Comparison of ENCODE assay signal across 8 cellular contexts in the genomic region with DNA sequence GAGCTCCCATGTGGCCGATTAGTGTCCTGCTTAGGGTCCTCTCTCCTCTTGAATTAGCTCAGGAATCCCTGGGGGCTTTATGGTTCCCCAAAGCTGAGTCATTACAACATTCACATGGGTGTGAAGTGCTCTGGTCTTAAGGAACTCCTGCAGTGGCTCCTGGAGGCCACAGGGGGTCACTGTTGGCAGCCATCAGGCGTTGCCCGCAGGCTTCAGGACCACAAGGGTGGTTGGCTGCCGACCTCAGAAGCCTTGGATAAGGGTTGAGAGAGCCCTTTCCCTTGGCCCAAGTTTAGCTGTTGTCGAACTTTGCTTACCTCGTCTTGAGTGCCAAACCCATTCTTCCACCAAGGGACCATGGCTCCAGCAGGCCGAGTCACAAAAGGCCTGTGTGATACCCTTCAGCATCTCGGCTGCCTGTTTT.
DNase-seq lines count a peak whose midpoint lies in the region; ATAC-seq, FAIRE-seq and TF ChIP-seq lines count a peak whose summit lies in the region.

No MANE protein-coding gene starts in this region.

- no peaks in the 10 kb centered on the region for H3K27me3 ChIP-seq in endothelial cell of umbilical vein (ENCODE audit: control insufficient read depth in 2 of 2, insufficient read depth in 2 of 2, low read length in 2 of 2)

- ATAC-seq in GM21717 (IDR thresholded peaks at IDR 0.05; ENCODE audit: unreplicated experiment) (peak; percentile 45), T-helper 17 cell (peak; percentile 58), mucosa of descending colon (peak; percentile 83)

- peak; percentile 58 for DNase-seq in SIG-M5 treated with dmso at 0.1 percent for 504 hours (lab: John Stamatoyannopoulos, UW; ENCODE audit: unreplicated experiment)
- no peak for DNase-seq in SIG-M5 (lab: John Stamatoyannopoulos, UW)
- DNase-seq in HT-29 (ENCODE audit: low spot score), result peak; percentile 64
- peak in 1 of 3 donors; percentile 5 for DNase-seq in T-helper 17 cell
- DNase-seq in endothelial cell of umbilical vein (ENCODE audit: low read depth, low spot score), result peak; percentile 62
- peak; percentile 19 to 55 (median 38) for DNase-seq in mucosa of descending colon
- no peak for DNase-seq in T-helper 9 cell

- H3K9me1 ChIP-seq in endothelial cell of umbilical vein (replicated peaks; ENCODE audit: control insufficient read depth, extremely low read depth, insufficient read depth, low read length), result no peaks in the 10 kb centered on the region

- H3K27ac ChIP-seq in endothelial cell of umbilical vein (ENCODE audit: insufficient read depth, low read depth, low read length), result no peak overlapping the region

- no peak overlapping the region for H3K4me2 ChIP-seq in endothelial cell of umbilical vein (ENCODE audit: insufficient read depth, low read length)

- H3K79me2 ChIP-seq in endothelial cell of umbilical vein (ENCODE audit: control insufficient read depth, insufficient read depth, low read length), result no peaks in the 10 kb centered on the region

- H3K36me3 ChIP-seq in endothelial cell of umbilical vein (ENCODE audit: control insufficient read depth in 2 of 2, extremely low read depth in 1 of 2, insufficient read depth in 2 of 2, low read length in 2 of 2), result no peaks in the 10 kb centered on the region
- no peaks in the 10 kb centered on the region for H3K36me3 ChIP-seq in mucosa of descending colon (ENCODE audit: low read depth)

- BruUV-seq in endothelial cell of umbilical vein (replicated peaks; lab: Mats Ljungman, UMichigan), result no TSS peak

- H3K4me1 ChIP-seq in endothelial cell of umbilical vein (ENCODE audit: control insufficient read depth, extremely low read depth, insufficient read depth, low read length), result no peaks in the 10 kb centered on the region
- H3K4me1 ChIP-seq in mucosa of descending colon (ENCODE audit: low read depth), result no peaks in the 10 kb centered on the region

- H3K9me3 ChIP-seq in T-helper 17 cell (ENCODE audit: control insufficient read depth, low read length, poor library complexity, severe bottlenecking) (no peaks in the 10 kb centered on the region), endothelial cell of umbilical vein (replicated peaks; ENCODE audit: control insufficient read depth, insufficient read depth, low read length) (no peaks in the 10 kb centered on the region), mucosa of descending colon (no peaks in the 10 kb centered on the region)

- dilution Hi-C loops in endothelial cell of umbilical vein (cut with MboI; ENCODE audit: extremely low pct_ligation_motif_present, low sequenced_read_pairs), result no loop called here

- TF ChIP-seq CTCF in endothelial cell of umbilical vein (IDR thresholded peaks at IDR 0.05; ENCODE audit: extremely low read depth in 1 of 2, insufficient read depth in 1 of 2, low read depth in 1 of 2, low read length in 2 of 2) (peak; percentile 73 to 86), mucosa of descending colon (IDR thresholded peaks at IDR 0.05) (peak; percentile 57)

- H3K36me3 Mint-ChIP-seq in T-helper 17 cell (ENCODE audit: low read depth), result no peaks in the 10 kb centered on the region

- no peak overlapping the region for H3K27ac Mint-ChIP-seq in T-helper 17 cell

- intact Hi-C loops in endothelial cell of umbilical vein (cut with micrococcal nuclease), result loop anchor here (1.0 to 2.0 kb wide), 4 partner anchors 63 to 325 kb away; partner anchors contain the start of gene SH2D4B
- intact Hi-C loops in mucosa of descending colon (cut with DNase I, micrococcal nuclease), result no loop called here

- H3K27me3 Mint-ChIP-seq in T-helper 17 cell, result no peaks in the 10 kb centered on the region

- POLR2A ChIA-PET in endothelial cell of umbilical vein (lab: Charles Lee), result no interaction called here

- CTCF ChIA-PET in endothelial cell of umbilical vein (lab: Charles Lee), result interaction anchor here (1.3 to 5.9 kb wide), 6 partner anchors 10 to 325 kb away, joined by 3 to 49 read pairs (median 14); no protein-coding TSS in a partner anchor

- no peak overlapping the region for H2AFZ ChIP-seq in endothelial cell of umbilical vein (ENCODE audit: low read depth, low read length)

- no peaks in the 10 kb centered on the region for H4K20me1 ChIP-seq in endothelial cell of umbilical vein (replicated peaks; ENCODE audit: control insufficient read depth, extremely low read depth, insufficient read depth, low read length)

- no peak overlapping the region for H3K4me3 ChIP-seq in endothelial cell of umbilical vein (replicated peaks in 1 of 3; ENCODE audit: insufficient read depth in 1 of 3, low read depth in 1 of 3, low read length in 3 of 3)
- H3K4me3 ChIP-seq in mucosa of descending colon, result no peak overlapping the region

- FAIRE-seq in endothelial cell of umbilical vein (lab: Jason Lieb, UNC), result peak; percentile 79

- H3K9ac ChIP-seq in endothelial cell of umbilical vein (replicated peaks; ENCODE audit: extremely low read depth, insufficient read depth, low read length), result no peak overlapping the region

- no peak overlapping the region for H3K4me3 Mint-ChIP-seq in T-helper 17 cell

- no peak for TF ChIP-seq POLR2A in endothelial cell of umbilical vein (IDR thresholded peaks at IDR 0.05; ENCODE audit: low read depth, low read length)

- peaks cover 2% of the 10 kb centered on the region for H3K4me1 Mint-ChIP-seq in T-helper 17 cell

TF ChIP-seq in endothelial cell of umbilical vein, 7 proteins besides CTCF, POLR2A, EP300 and RAD21:
- TF ChIP-seq, protein P1, sequence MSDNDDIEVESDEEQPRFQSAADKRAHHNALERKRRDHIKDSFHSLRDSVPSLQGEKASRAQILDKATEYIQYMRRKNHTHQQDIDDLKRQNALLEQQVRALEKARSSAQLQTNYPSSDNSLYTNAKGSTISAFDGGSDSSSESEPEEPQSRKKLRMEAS (IDR thresholded peaks at IDR 0.05; ENCODE audit: insufficient read depth, insufficient read length), result no peak
- TF ChIP-seq GATA2 (IDR thresholded peaks at IDR 0.05; ENCODE audit: insufficient read depth, insufficient read length, low read depth, low read length) (no peak), POLR2AphosphoS5 (IDR thresholded peaks at IDR 0.05; ENCODE audit: insufficient read depth, low read depth, low read length) (no peak), FOS (IDR thresholded peaks at IDR 0.05; ENCODE audit: borderline replicate concordance, insufficient read depth, low read length) (no peak), MYC (IDR thresholded peaks at IDR 0.05; ENCODE audit: low read depth, low read length) (no peak), JUN (IDR thresholded peaks at IDR 0.05; ENCODE audit: borderline replicate concordance, insufficient read depth, insufficient read length, low read depth) (no peak), EZH2 (IDR thresholded peaks at IDR 0.05; ENCODE audit: borderline replicate concordance, low read depth, low read length, severe bottlenecking) (no peak)

Comparison
In these comparisons a context has a peak if more than half of its experiments do, and no peak if none do; other contexts are left out.
1. DNase-seq: peak in SIG-M5 treated with dmso at 0.1 percent for 504 hours (single experiment), HT-29 (single experiment), endothelial cell of umbilical vein (single experiment) and mucosa of descending colon (3 of 3); none in SIG-M5 (single experiment) and T-helper 9 cell (single experiment).
2. Peak in every context shown above with its lines, with median percentiles within 50 percentile points of each other: ATAC-seq.